In genomic region chr15:43186003-43186353, GRCh38 we compare ENCODE assay signal across 1 cellular context.
TF ChIP-seq lines count a peak whose summit lies in the region.

No MANE protein-coding gene starts in this region.

TF ChIP-seq in IMR-90, 13 proteins besides CTCF, POLR2A, EP300 and RAD21:
- TF ChIP-seq MAZ (IDR thresholded peaks at IDR 0.05; ENCODE audit: borderline replicate concordance, low read depth, low read length) = no peak
- no peak for TF ChIP-seq FOS (IDR thresholded peaks at IDR 0.05; ENCODE audit: low read depth, low read length)
- TF ChIP-seq USF2 (IDR thresholded peaks at IDR 0.05; ENCODE audit: low read depth, low read length) = no peak
- no peak for TF ChIP-seq CEBPB (IDR thresholded peaks at IDR 0.05; ENCODE audit: low read depth, low read length)
